In genomic region chr6:121984956-121985355, GRCh38 we compare ENCODE assay signal across 20 cellular contexts.
"Had no signal": no experiment of that assay in that cellular context is flagged by ENCODE, and none has a peak within 500 bp of the region (broad histone marks: within the 10 kb centered on the region; RNA-seq: fewer than 3 reads in every experiment).

No MANE protein-coding gene starts in this region.

- H3K4me3 ChIP-seq: coronary artery, dorsolateral prefrontal cortex, esophagus squamous epithelium, mucosa of descending colon, ovary, spleen, tibial nerve had no signal

- H3K27ac ChIP-seq: coronary artery, dorsolateral prefrontal cortex, esophagus squamous epithelium, foreskin keratinocyte, ovary, spleen, testis, tibial nerve had no signal

- ATAC-seq: effector memory CD8-positive, alpha-beta T cell; foreskin keratinocyte; mucosa of descending colon; naive thymus-derived CD8-positive, alpha-beta T cell; sciatic nerve; stimulated activated naive B cell treated with anti-CD40 and anti-IgM and Interleukin-4, amounts not matched to agents 10 μg/mL and 1 μg/mL and 100 μg/mL, for 72 hours; stimulated activated naive CD8-positive, alpha-beta T cell treated with anti-CD3 and anti-CD28 coated beads, Interleukin-15, amount 100 ng/mL, for 72 hours had no signal

- H3K27me3 ChIP-seq: dorsolateral prefrontal cortex, esophagus squamous epithelium, foreskin keratinocyte, ovary, spleen, testis, tibial nerve had no signal

- DNase-seq: caudate nucleus; dorsolateral prefrontal cortex; effector memory CD8-positive, alpha-beta T cell; esophagus squamous epithelium; foreskin keratinocyte; mammary epithelial cell; mucosa of descending colon; naive thymus-derived CD8-positive, alpha-beta T cell; nucleus accumbens; ovary; spleen; stimulated activated CD4-positive, alpha-beta T cell treated with anti-CD3 and anti-CD28 coated beads, Interleukin-15, amount 100 ng/mL, for 24 hours; stimulated activated CD4-positive, alpha-beta T cell treated with anti-CD3 and anti-CD28 coated beads, Interleukin-1b, Interleukin-23, amount 100 ng/mL, for 48 hours; stimulated activated CD4-positive, alpha-beta T cell treated with anti-CD3 and anti-CD28 coated beads, Interleukin-4, amount 100 ng/mL, for 24 hours; stimulated activated naive B cell treated with anti-CD40 and anti-IgM and Interleukin-4, amounts not matched to agents 10 μg/mL and 1 μg/mL and 100 μg/mL, for 72 hours; stimulated activated naive CD8-positive, alpha-beta T cell treated with anti-CD3 and anti-CD28 coated beads, Interleukin-15, amount 100 ng/mL, for 72 hours had no signal

- H3K4me1 ChIP-seq: esophagus squamous epithelium, foreskin keratinocyte, spleen, testis, tibial nerve had no signal

- H3K9me3 ChIP-seq: esophagus squamous epithelium, ovary, testis had no signal

- H3K36me3 ChIP-seq: esophagus squamous epithelium, ovary, spleen, tibial nerve had no signal
